In genomic region chr2:215311625-215312394, GRCh38 we compare ENCODE assay signal across 1 cellular context.
TF ChIP-seq lines count a peak whose summit lies in the region.

ATIC (plus strand) TSS chr2:215312059; CDS start chr2:215312143, 84 bp downstream.

TF ChIP-seq in HepG2, 621 proteins besides CTCF, POLR2A, EP300 and RAD21 (continued from another document and continues in another):
- 0 out of 2 replicates have a peak, but pooled peaks have one; percentile 24 for TF ChIP-seq ZNF180 (CRISPR knock-in tag; IDR thresholded peaks at IDR 0.05; ENCODE audit: borderline replicate concordance, low read depth)
- TF ChIP-seq ZNF776 (CRISPR knock-in tag; IDR thresholded peaks at IDR 0.05) = peak; percentile 99; the same call in 1 of the 2 replicates
- TF ChIP-seq ZNF432 (CRISPR knock-in tag; IDR thresholded peaks at IDR 0.05; ENCODE audit: borderline replicate concordance) = no peak; the same call in 1 of the 2 replicates
- TF ChIP-seq POGK (CRISPR knock-in tag; conservative IDR thresholded peaks at IDR 0.05) = peak; percentile 96
- TF ChIP-seq KMT2B (CRISPR knock-in tag; IDR thresholded peaks at IDR 0.05) = no peak; the same call in none of the 2 replicates
- no peak for TF ChIP-seq RBM39 (IDR thresholded peaks at IDR 0.05; ENCODE audit: low read depth, low read length, poor library complexity, severe bottlenecking)
- TF ChIP-seq ZBTB40 (IDR thresholded peaks at IDR 0.05) = no peak
- TF ChIP-seq ZBTB40 (CRISPR knock-in tag; IDR thresholded peaks at IDR 0.05) = peak; percentile 95; the same call in 1 of the 2 replicates
- TF ChIP-seq, protein P1, sequence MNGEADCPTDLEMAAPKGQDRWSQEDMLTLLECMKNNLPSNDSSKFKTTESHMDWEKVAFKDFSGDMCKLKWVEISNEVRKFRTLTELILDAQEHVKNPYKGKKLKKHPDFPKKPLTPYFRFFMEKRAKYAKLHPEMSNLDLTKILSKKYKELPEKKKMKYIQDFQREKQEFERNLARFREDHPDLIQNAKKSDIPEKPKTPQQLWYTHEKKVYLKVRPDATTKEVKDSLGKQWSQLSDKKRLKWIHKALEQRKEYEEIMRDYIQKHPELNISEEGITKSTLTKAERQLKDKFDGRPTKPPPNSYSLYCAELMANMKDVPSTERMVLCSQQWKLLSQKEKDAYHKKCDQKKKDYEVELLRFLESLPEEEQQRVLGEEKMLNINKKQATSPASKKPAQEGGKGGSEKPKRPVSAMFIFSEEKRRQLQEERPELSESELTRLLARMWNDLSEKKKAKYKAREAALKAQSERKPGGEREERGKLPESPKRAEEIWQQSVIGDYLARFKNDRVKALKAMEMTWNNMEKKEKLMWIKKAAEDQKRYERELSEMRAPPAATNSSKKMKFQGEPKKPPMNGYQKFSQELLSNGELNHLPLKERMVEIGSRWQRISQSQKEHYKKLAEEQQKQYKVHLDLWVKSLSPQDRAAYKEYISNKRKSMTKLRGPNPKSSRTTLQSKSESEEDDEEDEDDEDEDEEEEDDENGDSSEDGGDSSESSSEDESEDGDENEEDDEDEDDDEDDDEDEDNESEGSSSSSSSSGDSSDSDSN (CRISPR knock-in tag; IDR thresholded peaks at IDR 0.05) = peak; percentile 96; the same call in 1 of the 2 replicates
- TF ChIP-seq PAX8 (CRISPR knock-in tag; IDR thresholded peaks at IDR 0.05; ENCODE audit: borderline replicate concordance) = peak; percentile 99
- TF ChIP-seq, protein P2, sequence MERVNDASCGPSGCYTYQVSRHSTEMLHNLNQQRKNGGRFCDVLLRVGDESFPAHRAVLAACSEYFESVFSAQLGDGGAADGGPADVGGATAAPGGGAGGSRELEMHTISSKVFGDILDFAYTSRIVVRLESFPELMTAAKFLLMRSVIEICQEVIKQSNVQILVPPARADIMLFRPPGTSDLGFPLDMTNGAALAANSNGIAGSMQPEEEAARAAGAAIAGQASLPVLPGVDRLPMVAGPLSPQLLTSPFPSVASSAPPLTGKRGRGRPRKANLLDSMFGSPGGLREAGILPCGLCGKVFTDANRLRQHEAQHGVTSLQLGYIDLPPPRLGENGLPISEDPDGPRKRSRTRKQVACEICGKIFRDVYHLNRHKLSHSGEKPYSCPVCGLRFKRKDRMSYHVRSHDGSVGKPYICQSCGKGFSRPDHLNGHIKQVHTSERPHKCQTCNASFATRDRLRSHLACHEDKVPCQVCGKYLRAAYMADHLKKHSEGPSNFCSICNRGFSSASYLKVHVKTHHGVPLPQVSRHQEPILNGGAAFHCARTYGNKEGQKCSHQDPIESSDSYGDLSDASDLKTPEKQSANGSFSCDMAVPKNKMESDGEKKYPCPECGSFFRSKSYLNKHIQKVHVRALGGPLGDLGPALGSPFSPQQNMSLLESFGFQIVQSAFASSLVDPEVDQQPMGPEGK (CRISPR knock-in tag; IDR thresholded peaks at IDR 0.05) = peak; percentile 49; the same call in 1 of the 2 replicates
- TF ChIP-seq POLR2AphosphoS2 (IDR thresholded peaks at IDR 0.05; ENCODE audit: low read depth, low read length) = no peak
- TF ChIP-seq, protein P3, sequence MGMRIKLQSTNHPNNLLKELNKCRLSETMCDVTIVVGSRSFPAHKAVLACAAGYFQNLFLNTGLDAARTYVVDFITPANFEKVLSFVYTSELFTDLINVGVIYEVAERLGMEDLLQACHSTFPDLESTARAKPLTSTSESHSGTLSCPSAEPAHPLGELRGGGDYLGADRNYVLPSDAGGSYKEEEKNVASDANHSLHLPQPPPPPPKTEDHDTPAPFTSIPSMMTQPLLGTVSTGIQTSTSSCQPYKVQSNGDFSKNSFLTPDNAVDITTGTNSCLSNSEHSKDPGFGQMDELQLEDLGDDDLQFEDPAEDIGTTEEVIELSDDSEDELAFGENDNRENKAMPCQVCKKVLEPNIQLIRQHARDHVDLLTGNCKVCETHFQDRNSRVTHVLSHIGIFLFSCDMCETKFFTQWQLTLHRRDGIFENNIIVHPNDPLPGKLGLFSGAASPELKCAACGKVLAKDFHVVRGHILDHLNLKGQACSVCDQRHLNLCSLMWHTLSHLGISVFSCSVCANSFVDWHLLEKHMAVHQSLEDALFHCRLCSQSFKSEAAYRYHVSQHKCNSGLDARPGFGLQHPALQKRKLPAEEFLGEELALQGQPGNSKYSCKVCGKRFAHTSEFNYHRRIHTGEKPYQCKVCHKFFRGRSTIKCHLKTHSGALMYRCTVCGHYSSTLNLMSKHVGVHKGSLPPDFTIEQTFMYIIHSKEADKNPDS (CRISPR knock-in tag; IDR thresholded peaks at IDR 0.05) = 0 out of 2 replicates have a peak, but pooled peaks have one; percentile 40
- TF ChIP-seq ZNF138 (CRISPR knock-in tag; IDR thresholded peaks at IDR 0.05; ENCODE audit: low read depth) = peak; percentile 99
- peak; percentile 96 for TF ChIP-seq GTF3A (CRISPR knock-in tag; conservative IDR thresholded peaks at IDR 0.05)
- TF ChIP-seq ZNF354B (CRISPR knock-in tag; IDR thresholded peaks at IDR 0.05) = no peak
- TF ChIP-seq ZFP36 (IDR thresholded peaks at IDR 0.05; ENCODE audit: borderline replicate concordance, low read depth, low read length, partially characterized antibody) = peak; percentile 71
- peak; percentile 45; the same call in 1 of the 2 replicates for TF ChIP-seq ZNF501 (CRISPR knock-in tag; IDR thresholded peaks at IDR 0.05)
- TF ChIP-seq, protein P4, sequence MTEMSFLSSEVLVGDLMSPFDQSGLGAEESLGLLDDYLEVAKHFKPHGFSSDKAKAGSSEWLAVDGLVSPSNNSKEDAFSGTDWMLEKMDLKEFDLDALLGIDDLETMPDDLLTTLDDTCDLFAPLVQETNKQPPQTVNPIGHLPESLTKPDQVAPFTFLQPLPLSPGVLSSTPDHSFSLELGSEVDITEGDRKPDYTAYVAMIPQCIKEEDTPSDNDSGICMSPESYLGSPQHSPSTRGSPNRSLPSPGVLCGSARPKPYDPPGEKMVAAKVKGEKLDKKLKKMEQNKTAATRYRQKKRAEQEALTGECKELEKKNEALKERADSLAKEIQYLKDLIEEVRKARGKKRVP (CRISPR knock-in tag; IDR thresholded peaks at IDR 0.05) = peak in 1 of 2 experiments; percentile 87; a peak in 2 of 4 replicates
- peak; percentile 66; the same call in 1 of the 2 replicates for TF ChIP-seq ZFAT (CRISPR knock-in tag; conservative IDR thresholded peaks at IDR 0.05)
- TF ChIP-seq ATF7 (IDR thresholded peaks at IDR 0.05) = no peak
- TF ChIP-seq ATF7 (CRISPR knock-in tag; IDR thresholded peaks at IDR 0.05) = peak; percentile 90
- peak; percentile 91 for TF ChIP-seq REXO4 (CRISPR knock-in tag; IDR thresholded peaks at IDR 0.05; ENCODE audit: borderline replicate concordance)
- peak; percentile 99 for TF ChIP-seq BATF2 (CRISPR knock-in tag; IDR thresholded peaks at IDR 0.05)
- no peak; the same call in 1 of the 2 replicates for TF ChIP-seq ZNF780A (CRISPR knock-in tag; IDR thresholded peaks at IDR 0.05)
- peak; percentile 84 for TF ChIP-seq MEF2D (CRISPR knock-in tag; IDR thresholded peaks at IDR 0.05)
- TF ChIP-seq ELK4 (CRISPR knock-in tag; IDR thresholded peaks at IDR 0.05; ENCODE audit: borderline replicate concordance) = peak; percentile 80; the same call in 1 of the 2 replicates
- TF ChIP-seq, protein P5, sequence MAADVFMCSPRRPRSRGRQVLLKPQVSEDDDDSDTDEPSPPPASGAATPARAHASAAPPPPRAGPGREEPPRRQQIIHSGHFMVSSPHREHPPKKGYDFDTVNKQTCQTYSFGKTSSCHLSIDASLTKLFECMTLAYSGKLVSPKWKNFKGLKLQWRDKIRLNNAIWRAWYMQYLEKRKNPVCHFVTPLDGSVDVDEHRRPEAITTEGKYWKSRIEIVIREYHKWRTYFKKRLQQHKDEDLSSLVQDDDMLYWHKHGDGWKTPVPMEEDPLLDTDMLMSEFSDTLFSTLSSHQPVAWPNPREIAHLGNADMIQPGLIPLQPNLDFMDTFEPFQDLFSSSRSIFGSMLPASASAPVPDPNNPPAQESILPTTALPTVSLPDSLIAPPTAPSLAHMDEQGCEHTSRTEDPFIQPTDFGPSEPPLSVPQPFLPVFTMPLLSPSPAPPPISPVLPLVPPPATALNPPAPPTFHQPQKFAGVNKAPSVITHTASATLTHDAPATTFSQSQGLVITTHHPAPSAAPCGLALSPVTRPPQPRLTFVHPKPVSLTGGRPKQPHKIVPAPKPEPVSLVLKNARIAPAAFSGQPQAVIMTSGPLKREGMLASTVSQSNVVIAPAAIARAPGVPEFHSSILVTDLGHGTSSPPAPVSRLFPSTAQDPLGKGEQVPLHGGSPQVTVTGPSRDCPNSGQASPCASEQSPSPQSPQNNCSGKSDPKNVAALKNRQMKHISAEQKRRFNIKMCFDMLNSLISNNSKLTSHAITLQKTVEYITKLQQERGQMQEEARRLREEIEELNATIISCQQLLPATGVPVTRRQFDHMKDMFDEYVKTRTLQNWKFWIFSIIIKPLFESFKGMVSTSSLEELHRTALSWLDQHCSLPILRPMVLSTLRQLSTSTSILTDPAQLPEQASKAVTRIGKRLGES (CRISPR knock-in tag; IDR thresholded peaks at IDR 0.05; ENCODE audit: borderline replicate concordance) = peak; percentile 86
- TF ChIP-seq ONECUT2 (CRISPR knock-in tag; IDR thresholded peaks at IDR 0.05) = no peak
- TF ChIP-seq CREBL2 (CRISPR knock-in tag; IDR thresholded peaks at IDR 0.05; ENCODE audit: borderline replicate concordance) = peak; percentile 97; the same call in 1 of the 2 replicates
